Comparison of ENCODE assay signal across 1 cellular context in the genomic region with DNA sequence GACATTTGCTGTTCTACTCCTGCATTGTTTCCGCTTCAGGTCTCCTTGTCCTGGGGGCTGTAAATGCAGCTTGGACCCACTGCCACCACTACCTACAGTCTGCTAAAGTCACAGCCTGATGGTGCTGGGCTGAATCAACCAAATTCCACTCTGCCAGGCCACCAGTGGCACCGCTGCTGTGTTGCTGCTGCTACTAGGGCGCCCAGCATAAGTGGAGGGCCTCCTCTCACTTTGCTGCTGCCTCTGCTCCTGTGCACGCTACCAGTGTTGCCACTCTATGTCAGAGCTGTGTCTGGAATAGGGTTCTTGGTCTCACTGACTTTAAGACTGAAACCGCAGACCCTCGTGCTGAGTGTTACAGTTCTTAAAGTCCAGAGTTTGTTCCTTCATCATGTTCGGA.
TF ChIP-seq lines count a peak whose summit lies in the region.

No MANE protein-coding gene starts in this region.

TF ChIP-seq in GM23338, 12 proteins besides CTCF, POLR2A, EP300 and RAD21 (continued from another document):
- TF ChIP-seq, protein P1, sequence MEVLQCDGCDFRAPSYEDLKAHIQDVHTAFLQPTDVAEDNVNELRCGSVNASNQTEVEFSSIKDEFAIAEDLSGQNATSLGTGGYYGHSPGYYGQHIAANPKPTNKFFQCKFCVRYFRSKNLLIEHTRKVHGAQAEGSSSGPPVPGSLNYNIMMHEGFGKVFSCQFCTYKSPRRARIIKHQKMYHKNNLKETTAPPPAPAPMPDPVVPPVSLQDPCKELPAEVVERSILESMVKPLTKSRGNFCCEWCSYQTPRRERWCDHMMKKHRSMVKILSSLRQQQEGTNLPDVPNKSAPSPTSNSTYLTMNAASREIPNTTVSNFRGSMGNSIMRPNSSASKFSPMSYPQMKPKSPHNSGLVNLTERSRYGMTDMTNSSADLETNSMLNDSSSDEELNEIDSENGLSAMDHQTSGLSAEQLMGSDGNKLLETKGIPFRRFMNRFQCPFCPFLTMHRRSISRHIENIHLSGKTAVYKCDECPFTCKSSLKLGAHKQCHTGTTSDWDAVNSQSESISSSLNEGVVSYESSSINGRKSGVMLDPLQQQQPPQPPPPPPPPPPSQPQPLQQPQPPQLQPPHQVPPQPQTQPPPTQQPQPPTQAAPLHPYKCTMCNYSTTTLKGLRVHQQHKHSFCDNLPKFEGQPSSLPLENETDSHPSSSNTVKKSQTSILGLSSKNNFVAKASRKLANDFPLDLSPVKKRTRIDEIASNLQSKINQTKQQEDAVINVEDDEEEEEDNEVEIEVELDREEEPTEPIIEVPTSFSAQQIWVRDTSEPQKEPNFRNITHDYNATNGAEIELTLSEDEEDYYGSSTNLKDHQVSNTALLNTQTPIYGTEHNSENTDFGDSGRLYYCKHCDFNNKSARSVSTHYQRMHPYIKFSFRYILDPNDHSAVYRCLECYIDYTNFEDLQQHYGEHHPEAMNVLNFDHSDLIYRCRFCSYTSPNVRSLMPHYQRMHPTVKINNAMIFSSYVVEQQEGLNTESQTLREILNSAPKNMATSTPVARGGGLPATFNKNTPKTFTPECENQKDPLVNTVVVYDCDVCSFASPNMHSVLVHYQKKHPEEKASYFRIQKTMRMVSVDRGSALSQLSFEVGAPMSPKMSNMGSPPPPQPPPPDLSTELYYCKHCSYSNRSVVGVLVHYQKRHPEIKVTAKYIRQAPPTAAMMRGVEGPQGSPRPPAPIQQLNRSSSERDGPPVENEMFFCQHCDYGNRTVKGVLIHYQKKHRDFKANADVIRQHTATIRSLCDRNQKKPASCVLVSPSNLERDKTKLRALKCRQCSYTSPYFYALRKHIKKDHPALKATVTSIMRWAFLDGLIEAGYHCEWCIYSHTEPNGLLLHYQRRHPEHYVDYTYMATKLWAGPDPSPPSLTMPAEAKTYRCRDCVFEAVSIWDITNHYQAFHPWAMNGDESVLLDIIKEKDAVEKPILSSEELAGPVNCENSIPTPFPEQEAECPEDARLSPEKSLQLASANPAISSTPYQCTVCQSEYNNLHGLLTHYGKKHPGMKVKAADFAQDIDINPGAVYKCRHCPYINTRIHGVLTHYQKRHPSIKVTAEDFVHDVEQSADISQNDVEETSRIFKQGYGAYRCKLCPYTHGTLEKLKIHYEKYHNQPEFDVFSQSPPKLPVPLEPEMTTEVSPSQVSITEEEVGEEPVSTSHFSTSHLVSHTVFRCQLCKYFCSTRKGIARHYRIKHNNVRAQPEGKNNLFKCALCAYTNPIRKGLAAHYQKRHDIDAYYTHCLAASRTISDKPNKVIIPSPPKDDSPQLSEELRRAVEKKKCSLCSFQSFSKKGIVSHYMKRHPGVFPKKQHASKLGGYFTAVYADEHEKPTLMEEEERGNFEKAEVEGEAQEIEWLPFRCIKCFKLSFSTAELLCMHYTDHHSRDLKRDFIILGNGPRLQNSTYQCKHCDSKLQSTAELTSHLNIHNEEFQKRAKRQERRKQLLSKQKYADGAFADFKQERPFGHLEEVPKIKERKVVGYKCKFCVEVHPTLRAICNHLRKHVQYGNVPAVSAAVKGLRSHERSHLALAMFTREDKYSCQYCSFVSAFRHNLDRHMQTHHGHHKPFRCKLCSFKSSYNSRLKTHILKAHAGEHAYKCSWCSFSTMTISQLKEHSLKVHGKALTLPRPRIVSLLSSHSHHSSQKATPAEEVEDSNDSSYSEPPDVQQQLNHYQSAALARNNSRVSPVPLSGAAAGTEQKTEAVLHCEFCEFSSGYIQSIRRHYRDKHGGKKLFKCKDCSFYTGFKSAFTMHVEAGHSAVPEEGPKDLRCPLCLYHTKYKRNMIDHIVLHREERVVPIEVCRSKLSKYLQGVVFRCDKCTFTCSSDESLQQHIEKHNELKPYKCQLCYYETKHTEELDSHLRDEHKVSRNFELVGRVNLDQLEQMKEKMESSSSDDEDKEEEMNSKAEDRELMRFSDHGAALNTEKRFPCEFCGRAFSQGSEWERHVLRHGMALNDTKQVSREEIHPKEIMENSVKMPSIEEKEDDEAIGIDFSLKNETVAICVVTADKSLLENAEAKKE (CRISPR knock-in tag; IDR thresholded peaks at IDR 0.05) = no peak
- TF ChIP-seq, protein P2, sequence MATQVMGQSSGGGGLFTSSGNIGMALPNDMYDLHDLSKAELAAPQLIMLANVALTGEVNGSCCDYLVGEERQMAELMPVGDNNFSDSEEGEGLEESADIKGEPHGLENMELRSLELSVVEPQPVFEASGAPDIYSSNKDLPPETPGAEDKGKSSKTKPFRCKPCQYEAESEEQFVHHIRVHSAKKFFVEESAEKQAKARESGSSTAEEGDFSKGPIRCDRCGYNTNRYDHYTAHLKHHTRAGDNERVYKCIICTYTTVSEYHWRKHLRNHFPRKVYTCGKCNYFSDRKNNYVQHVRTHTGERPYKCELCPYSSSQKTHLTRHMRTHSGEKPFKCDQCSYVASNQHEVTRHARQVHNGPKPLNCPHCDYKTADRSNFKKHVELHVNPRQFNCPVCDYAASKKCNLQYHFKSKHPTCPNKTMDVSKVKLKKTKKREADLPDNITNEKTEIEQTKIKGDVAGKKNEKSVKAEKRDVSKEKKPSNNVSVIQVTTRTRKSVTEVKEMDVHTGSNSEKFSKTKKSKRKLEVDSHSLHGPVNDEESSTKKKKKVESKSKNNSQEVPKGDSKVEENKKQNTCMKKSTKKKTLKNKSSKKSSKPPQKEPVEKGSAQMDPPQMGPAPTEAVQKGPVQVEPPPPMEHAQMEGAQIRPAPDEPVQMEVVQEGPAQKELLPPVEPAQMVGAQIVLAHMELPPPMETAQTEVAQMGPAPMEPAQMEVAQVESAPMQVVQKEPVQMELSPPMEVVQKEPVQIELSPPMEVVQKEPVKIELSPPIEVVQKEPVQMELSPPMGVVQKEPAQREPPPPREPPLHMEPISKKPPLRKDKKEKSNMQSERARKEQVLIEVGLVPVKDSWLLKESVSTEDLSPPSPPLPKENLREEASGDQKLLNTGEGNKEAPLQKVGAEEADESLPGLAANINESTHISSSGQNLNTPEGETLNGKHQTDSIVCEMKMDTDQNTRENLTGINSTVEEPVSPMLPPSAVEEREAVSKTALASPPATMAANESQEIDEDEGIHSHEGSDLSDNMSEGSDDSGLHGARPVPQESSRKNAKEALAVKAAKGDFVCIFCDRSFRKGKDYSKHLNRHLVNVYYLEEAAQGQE (IDR thresholded peaks at IDR 0.05; ENCODE audit: unreplicated experiment) = no peak
- TF ChIP-seq, protein P3, sequence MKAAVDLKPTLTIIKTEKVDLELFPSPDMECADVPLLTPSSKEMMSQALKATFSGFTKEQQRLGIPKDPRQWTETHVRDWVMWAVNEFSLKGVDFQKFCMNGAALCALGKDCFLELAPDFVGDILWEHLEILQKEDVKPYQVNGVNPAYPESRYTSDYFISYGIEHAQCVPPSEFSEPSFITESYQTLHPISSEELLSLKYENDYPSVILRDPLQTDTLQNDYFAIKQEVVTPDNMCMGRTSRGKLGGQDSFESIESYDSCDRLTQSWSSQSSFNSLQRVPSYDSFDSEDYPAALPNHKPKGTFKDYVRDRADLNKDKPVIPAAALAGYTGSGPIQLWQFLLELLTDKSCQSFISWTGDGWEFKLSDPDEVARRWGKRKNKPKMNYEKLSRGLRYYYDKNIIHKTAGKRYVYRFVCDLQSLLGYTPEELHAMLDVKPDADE (IDR thresholded peaks at IDR 0.05) = no peak
- TF ChIP-seq POLR2AphosphoS5 (IDR thresholded peaks at IDR 0.05; ENCODE audit: low read depth) (no peak), CREB1 (CRISPR knock-in tag; IDR thresholded peaks at IDR 0.05; ENCODE audit: low read depth) (no peak), ZNF331 (CRISPR knock-in tag; IDR thresholded peaks at IDR 0.05; ENCODE audit: low read depth) (no peak), EZH2phosphoT487 (IDR thresholded peaks at IDR 0.05; ENCODE audit: unreplicated experiment) (no peak), JUNB (IDR thresholded peaks at IDR 0.05; ENCODE audit: unreplicated experiment) (no peak), ZNF114 (CRISPR knock-in tag; IDR thresholded peaks at IDR 0.05) (no peak), EZH2 (IDR thresholded peaks at IDR 0.05; ENCODE audit: low read depth, unreplicated experiment) (no peak)
